Comparison of ENCODE assay signal across 1 cellular context in the genomic region with DNA sequence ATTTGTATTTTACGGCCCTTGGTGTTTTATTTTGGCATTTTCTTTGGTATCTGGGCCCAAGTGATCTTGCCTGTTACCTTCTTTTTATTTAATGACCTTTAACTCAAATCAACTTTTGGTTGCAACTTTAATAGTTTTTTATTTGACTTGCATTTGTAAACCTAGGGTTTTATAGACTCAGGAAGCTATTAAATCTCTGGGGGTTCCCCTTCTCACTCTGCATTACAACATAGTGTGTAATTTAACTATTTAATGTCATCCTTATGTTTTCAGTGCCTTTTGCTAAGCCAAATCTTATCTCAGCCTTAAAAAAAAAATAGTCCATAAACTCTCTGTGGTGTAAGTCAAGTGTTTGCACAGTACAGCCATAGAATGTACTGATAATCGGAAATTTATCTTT.
TF ChIP-seq lines count a peak whose summit lies in the region.

No MANE protein-coding gene starts in this region.

TF ChIP-seq in HEK293, 187 proteins besides CTCF, POLR2A, EP300 and RAD21 (continued from another document):
- TF ChIP-seq RBAK (tag by site-specific recombination; IDR thresholded peaks at IDR 0.05) (no peak), ZNF48 (tag by site-specific recombination; IDR thresholded peaks at IDR 0.05) (no peak), ZNF132 (tag by site-specific recombination; IDR thresholded peaks at IDR 0.05; ENCODE audit: borderline replicate concordance) (no peak), ZFP69B (tag by site-specific recombination; IDR thresholded peaks at IDR 0.05) (no peak), ZNF510 (tag by site-specific recombination; IDR thresholded peaks at IDR 0.05; ENCODE audit: insufficient replicate concordance) (no peak), ZNF274 (IDR thresholded peaks at IDR 0.05; ENCODE audit: low read length) (no peak), ZNF274 (tag by site-specific recombination; IDR thresholded peaks at IDR 0.05; ENCODE audit: borderline replicate concordance) (no peak), ZNF391 (tag by site-specific recombination; IDR thresholded peaks at IDR 0.05; ENCODE audit: borderline replicate concordance, low read depth) (no peak), ZNF558 (tag by site-specific recombination; IDR thresholded peaks at IDR 0.05) (no peak), BCL11B (tag by site-specific recombination; IDR thresholded peaks at IDR 0.05; ENCODE audit: low read depth) (no peak), ZEB2 (tag by site-specific recombination; IDR thresholded peaks at IDR 0.05) (no peak), ZNF473 (tag by site-specific recombination; IDR thresholded peaks at IDR 0.05) (no peak), ZBTB21 (tag by site-specific recombination; IDR thresholded peaks at IDR 0.05) (no peak), FEZF1 (tag by site-specific recombination; IDR thresholded peaks at IDR 0.05) (peak; percentile 89), ZNF571 (tag by site-specific recombination; IDR thresholded peaks at IDR 0.05) (no peak), ZNF514 (tag by site-specific recombination; IDR thresholded peaks at IDR 0.05) (no peak), ZBTB48 (tag by site-specific recombination; IDR thresholded peaks at IDR 0.05) (no peak), ZNF561 (tag by site-specific recombination; IDR thresholded peaks at IDR 0.05; ENCODE audit: borderline replicate concordance) (no peak), ZNF843 (tag by site-specific recombination; IDR thresholded peaks at IDR 0.05) (peak; percentile 87), ZNF629 (tag by site-specific recombination; IDR thresholded peaks at IDR 0.05) (no peak), ZNF416 (tag by site-specific recombination; IDR thresholded peaks at IDR 0.05) (no peak), KLF7 (tag by site-specific recombination; IDR thresholded peaks at IDR 0.05; ENCODE audit: borderline replicate concordance) (no peak), ZNF169 (tag by site-specific recombination; IDR thresholded peaks at IDR 0.05) (no peak), ZNF785 (tag by site-specific recombination; IDR thresholded peaks at IDR 0.05) (no peak), GLI4 (tag by site-specific recombination; IDR thresholded peaks at IDR 0.05) (no peak), ZNF24 (tag by site-specific recombination; IDR thresholded peaks at IDR 0.05) (no peak), ZNF211 (tag by site-specific recombination; IDR thresholded peaks at IDR 0.05; ENCODE audit: low read depth) (no peak), SP7 (tag by site-specific recombination; IDR thresholded peaks at IDR 0.05) (no peak), TRIM28 (IDR thresholded peaks at IDR 0.05; ENCODE audit: borderline replicate concordance, low read length) (no peak), ZNF549 (tag by site-specific recombination; IDR thresholded peaks at IDR 0.05) (no peak)
- TF ChIP-seq, protein P1, sequence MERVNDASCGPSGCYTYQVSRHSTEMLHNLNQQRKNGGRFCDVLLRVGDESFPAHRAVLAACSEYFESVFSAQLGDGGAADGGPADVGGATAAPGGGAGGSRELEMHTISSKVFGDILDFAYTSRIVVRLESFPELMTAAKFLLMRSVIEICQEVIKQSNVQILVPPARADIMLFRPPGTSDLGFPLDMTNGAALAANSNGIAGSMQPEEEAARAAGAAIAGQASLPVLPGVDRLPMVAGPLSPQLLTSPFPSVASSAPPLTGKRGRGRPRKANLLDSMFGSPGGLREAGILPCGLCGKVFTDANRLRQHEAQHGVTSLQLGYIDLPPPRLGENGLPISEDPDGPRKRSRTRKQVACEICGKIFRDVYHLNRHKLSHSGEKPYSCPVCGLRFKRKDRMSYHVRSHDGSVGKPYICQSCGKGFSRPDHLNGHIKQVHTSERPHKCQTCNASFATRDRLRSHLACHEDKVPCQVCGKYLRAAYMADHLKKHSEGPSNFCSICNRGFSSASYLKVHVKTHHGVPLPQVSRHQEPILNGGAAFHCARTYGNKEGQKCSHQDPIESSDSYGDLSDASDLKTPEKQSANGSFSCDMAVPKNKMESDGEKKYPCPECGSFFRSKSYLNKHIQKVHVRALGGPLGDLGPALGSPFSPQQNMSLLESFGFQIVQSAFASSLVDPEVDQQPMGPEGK (tag by site-specific recombination; IDR thresholded peaks at IDR 0.05) = no peak
- TF ChIP-seq, protein P2, sequence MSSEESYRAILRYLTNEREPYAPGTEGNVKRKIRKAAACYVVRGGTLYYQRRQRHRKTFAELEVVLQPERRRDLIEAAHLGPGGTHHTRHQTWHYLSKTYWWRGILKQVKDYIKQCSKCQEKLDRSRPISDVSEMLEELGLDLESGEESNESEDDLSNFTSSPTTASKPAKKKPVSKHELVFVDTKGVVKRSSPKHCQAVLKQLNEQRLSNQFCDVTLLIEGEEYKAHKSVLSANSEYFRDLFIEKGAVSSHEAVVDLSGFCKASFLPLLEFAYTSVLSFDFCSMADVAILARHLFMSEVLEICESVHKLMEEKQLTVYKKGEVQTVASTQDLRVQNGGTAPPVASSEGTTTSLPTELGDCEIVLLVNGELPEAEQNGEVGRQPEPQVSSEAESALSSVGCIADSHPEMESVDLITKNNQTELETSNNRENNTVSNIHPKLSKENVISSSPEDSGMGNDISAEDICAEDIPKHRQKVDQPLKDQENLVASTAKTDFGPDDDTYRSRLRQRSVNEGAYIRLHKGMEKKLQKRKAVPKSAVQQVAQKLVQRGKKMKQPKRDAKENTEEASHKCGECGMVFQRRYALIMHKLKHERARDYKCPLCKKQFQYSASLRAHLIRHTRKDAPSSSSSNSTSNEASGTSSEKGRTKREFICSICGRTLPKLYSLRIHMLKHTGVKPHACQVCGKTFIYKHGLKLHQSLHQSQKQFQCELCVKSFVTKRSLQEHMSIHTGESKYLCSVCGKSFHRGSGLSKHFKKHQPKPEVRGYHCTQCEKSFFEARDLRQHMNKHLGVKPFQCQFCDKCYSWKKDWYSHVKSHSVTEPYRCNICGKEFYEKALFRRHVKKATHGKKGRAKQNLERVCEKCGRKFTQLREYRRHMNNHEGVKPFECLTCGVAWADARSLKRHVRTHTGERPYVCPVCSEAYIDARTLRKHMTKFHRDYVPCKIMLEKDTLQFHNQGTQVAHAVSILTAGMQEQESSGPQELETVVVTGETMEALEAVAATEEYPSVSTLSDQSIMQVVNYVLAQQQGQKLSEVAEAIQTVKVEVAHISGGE (tag by site-specific recombination; conservative IDR thresholded peaks at IDR 0.05; ENCODE audit: low read depth) = no peak
- TF ChIP-seq, protein P3, sequence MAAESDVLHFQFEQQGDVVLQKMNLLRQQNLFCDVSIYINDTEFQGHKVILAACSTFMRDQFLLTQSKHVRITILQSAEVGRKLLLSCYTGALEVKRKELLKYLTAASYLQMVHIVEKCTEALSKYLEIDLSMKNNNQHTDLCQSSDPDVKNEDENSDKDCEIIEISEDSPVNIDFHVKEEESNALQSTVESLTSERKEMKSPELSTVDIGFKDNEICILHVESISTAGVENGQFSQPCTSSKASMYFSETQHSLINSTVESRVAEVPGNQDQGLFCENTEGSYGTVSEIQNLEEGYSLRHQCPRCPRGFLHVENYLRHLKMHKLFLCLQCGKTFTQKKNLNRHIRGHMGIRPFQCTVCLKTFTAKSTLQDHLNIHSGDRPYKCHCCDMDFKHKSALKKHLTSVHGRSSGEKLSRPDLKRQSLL (tag by site-specific recombination; IDR thresholded peaks at IDR 0.05) = no peak
- TF ChIP-seq, protein P4, sequence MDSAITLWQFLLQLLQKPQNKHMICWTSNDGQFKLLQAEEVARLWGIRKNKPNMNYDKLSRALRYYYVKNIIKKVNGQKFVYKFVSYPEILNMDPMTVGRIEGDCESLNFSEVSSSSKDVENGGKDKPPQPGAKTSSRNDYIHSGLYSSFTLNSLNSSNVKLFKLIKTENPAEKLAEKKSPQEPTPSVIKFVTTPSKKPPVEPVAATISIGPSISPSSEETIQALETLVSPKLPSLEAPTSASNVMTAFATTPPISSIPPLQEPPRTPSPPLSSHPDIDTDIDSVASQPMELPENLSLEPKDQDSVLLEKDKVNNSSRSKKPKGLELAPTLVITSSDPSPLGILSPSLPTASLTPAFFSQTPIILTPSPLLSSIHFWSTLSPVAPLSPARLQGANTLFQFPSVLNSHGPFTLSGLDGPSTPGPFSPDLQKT (IDR thresholded peaks at IDR 0.05; ENCODE audit: borderline replicate concordance, low read depth, low read length) = no peak
- TF ChIP-seq, protein P5, sequence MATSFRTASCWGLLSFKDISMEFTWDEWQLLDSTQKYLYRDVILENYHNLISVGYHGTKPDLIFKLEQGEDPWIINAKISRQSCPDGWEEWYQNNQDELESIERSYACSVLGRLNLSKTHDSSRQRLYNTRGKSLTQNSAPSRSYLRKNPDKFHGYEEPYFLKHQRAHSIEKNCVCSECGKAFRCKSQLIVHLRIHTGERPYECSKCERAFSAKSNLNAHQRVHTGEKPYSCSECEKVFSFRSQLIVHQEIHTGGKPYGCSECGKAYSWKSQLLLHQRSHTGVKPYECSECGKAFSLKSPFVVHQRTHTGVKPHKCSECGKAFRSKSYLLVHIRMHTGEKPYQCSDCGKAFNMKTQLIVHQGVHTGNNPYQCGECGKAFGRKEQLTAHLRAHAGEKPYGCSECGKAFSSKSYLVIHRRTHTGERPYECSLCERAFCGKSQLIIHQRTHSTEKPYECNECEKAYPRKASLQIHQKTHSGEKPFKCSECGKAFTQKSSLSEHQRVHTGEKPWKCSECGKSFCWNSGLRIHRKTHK (tag by site-specific recombination; IDR thresholded peaks at IDR 0.05) = no peak
- TF ChIP-seq, protein P6, sequence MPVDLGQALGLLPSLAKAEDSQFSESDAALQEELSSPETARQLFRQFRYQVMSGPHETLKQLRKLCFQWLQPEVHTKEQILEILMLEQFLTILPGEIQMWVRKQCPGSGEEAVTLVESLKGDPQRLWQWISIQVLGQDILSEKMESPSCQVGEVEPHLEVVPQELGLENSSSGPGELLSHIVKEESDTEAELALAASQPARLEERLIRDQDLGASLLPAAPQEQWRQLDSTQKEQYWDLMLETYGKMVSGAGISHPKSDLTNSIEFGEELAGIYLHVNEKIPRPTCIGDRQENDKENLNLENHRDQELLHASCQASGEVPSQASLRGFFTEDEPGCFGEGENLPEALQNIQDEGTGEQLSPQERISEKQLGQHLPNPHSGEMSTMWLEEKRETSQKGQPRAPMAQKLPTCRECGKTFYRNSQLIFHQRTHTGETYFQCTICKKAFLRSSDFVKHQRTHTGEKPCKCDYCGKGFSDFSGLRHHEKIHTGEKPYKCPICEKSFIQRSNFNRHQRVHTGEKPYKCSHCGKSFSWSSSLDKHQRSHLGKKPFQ (tag by site-specific recombination; IDR thresholded peaks at IDR 0.05) = peak; percentile 15; the same call in 1 of the 2 replicates
TF ChIP-seq in HEK293: peak in this region for 16.
